ENCODE assay signal across 1 cellular context in genomic region chr17:64326420-64327054, GRCh38.
TF ChIP-seq lines count a peak whose summit lies in the region.

No MANE protein-coding gene starts in this region.

TF ChIP-seq in IMR-90, 13 proteins besides CTCF, POLR2A, EP300 and RAD21 (continued from another document):
- TF ChIP-seq, protein P1, sequence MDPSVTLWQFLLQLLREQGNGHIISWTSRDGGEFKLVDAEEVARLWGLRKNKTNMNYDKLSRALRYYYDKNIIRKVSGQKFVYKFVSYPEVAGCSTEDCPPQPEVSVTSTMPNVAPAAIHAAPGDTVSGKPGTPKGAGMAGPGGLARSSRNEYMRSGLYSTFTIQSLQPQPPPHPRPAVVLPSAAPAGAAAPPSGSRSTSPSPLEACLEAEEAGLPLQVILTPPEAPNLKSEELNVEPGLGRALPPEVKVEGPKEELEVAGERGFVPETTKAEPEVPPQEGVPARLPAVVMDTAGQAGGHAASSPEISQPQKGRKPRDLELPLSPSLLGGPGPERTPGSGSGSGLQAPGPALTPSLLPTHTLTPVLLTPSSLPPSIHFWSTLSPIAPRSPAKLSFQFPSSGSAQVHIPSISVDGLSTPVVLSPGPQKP (IDR thresholded peaks at IDR 0.05; ENCODE audit: borderline replicate concordance, low read depth, low read length) = no peak
